20 cellular contexts compared by ENCODE assay signal in the genomic region with DNA sequence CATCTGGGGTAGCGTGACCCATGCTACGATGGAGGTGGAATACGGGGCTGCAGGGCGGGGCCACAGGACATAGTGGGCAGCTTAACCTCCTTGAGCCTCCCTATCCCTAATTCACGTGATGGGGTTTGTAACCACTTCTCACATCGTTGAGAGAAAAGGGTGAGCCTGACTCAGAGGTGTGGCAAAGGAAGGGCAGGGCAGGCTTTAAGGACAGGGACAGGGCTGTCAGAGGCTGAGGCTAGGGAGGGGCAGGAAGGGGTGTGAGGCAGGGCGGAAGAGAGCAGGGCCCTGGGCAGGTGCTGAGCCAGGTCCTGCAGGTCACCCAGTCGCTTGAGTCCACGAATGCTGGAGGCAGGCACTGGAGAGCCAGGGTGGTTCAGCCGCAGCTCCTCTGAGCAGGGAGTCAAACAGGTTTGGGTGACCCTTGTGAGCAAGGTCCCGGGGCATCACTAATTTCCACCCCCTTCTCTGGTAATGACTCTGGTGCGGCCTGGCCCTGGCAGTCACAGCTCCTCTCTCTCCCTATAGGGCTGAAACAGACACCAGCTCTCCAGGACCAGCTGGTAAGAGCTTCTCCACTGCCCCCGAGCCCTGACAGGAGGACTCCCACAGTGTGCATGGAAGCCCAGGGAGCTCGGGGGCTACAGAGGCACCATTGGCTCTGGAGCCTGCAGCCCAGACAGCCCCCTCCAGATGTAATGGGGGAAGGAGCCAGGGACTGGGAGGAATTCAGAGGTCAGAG. TPM values are rescaled to one million over a fixed set of nuclear protein-coding genes. Genes with fewer than 3 reads are reported as not detected.
DNase-seq lines count a peak whose midpoint lies in the region; ATAC-seq and TF ChIP-seq lines count a peak whose summit lies in the region.
"Had no signal": no experiment of that assay in that cellular context is flagged by ENCODE, and none has a peak within 500 bp of the region (broad histone marks: within the 10 kb centered on the region; RNA-seq: fewer than 3 reads in every experiment).

No MANE protein-coding gene starts in this region.

- no peak overlapping the region for H3K4me3 ChIP-seq in BLaER1
- H3K4me3 ChIP-seq: body of pancreas, dorsolateral prefrontal cortex, testis had no signal

- H3K4me1 ChIP-seq in BLaER1, result peaks cover 41% of the 10 kb centered on the region

- no peaks in the 10 kb centered on the region for H3K9me3 ChIP-seq in BLaER1
- H3K9me3 ChIP-seq: body of pancreas, Caco-2, testis had no signal

- H3K9ac ChIP-seq in BLaER1, result no peak overlapping the region

- no peaks in the 10 kb centered on the region for H4K20me1 ChIP-seq in BLaER1

- H3K36me3 ChIP-seq in BLaER1, result no peaks in the 10 kb centered on the region

- no peak overlapping the region for H3K27ac ChIP-seq in BLaER1
- H3K27ac ChIP-seq: body of pancreas, dorsolateral prefrontal cortex, testis had no signal

- CTCF ChIA-PET in HEK293T (lab: Yijun Ruan, JAX), result interaction anchor here (0.5 to 2.0 kb wide), 4 partner anchors 24 to 166 kb away, joined by 4 to 5 read pairs (median 4); no protein-coding TSS in a partner anchor

- POLR2A ChIA-PET in HEK293T (lab: Yijun Ruan, JAX), result interaction anchor here (1.0 kb wide), 1 partner anchor 100 kb away, joined by 4 read pairs; the partner anchor contains the start of gene BCDIN3D

- no peak for ATAC-seq in HG02623 (IDR thresholded peaks at IDR 0.05; ENCODE audit: unreplicated experiment)
- ATAC-seq: activated CD8-positive, alpha-beta T cell treated with anti-CD3 and anti-CD28 coated beads for 36 hours; body of pancreas; Right ventricle myocardium inferior had no signal

- H3K27me3 ChIP-seq in BLaER1, result no peaks in the 10 kb centered on the region
- H3K27me3 ChIP-seq: body of pancreas, dorsolateral prefrontal cortex, testis had no signal

- peak overlapping the region; percentile 67 for H3K4me2 ChIP-seq in BLaER1

- DNase-seq in LoVo (ENCODE audit: low spot score) (peak; percentile 57), mesenteric fat pad (ENCODE audit: low spot score) (peak; percentile 73), HEK293T (ENCODE audit: extremely low spot score) (no peak), SHP77 (lab: John Stamatoyannopoulos, UW) (no peak)
- DNase-seq in activated effector memory CD4-positive, alpha-beta T cell treated with anti-CD3 and anti-CD28 coated beads, Interleukin-2, amount 50 U/mL, for 16 hours, result peak; percentile 70
- no peak for DNase-seq in stimulated activated CD4-positive, alpha-beta T cell treated with anti-CD3 and anti-CD28 coated beads, Interleukin-1b, Interleukin-23, amount 100 ng/mL, for 48 hours
- DNase-seq: activated CD8-positive, alpha-beta T cell treated with anti-CD3 and anti-CD28 coated beads for 36 hours; activated gamma-delta T cell; body of pancreas; Caco-2; hypothalamus; MV-4-11; naive B cell; testis had no signal

TF ChIP-seq in HEK293T, 16 proteins besides CTCF, POLR2A, EP300 and RAD21:
- TF ChIP-seq BHLHE40 (IDR thresholded peaks at IDR 0.05; ENCODE audit: borderline replicate concordance) (no peak), LEF1 (IDR thresholded peaks at IDR 0.05; ENCODE audit: borderline replicate concordance) (no peak), TARDBP (IDR thresholded peaks at IDR 0.05) (no peak), ELF4 (IDR thresholded peaks at IDR 0.05) (no peak), SP1 (IDR thresholded peaks at IDR 0.05) (no peak), SUZ12 (IDR thresholded peaks at IDR 0.05) (no peak), NFRKB (IDR thresholded peaks at IDR 0.05) (no peak), ARNT (IDR thresholded peaks at IDR 0.05) (no peak), FOXM1 (IDR thresholded peaks at IDR 0.05; ENCODE audit: borderline replicate concordance) (no peak), FOXK2 (IDR thresholded peaks at IDR 0.05) (no peak), CTBP1 (IDR thresholded peaks at IDR 0.05; ENCODE audit: borderline replicate concordance) (no peak), HDGF (IDR thresholded peaks at IDR 0.05; ENCODE audit: borderline replicate concordance) (no peak), FOXA1 (IDR thresholded peaks at IDR 0.05) (no peak), PKNOX1 (IDR thresholded peaks at IDR 0.05) (no peak)
TF ChIP-seq in HEK293T: peak in this region for 0.

RNA-seq across cellular contexts. Expression of gene AQP2, which starts 7.4 kb away (rescaled TPM):
- total RNA-seq in mesenteric fat pad, result not detected
- total RNA-seq: activated CD8-positive, alpha-beta T cell treated with anti-CD3 and anti-CD28 coated beads for 36 hours; body of pancreas; Caco-2; dorsolateral prefrontal cortex; left lobe of liver; Right ventricle myocardium inferior had no signal

RNA-seq across cellular contexts. Expression of gene AQP5, which starts 18.6 kb away (rescaled TPM):
- total RNA-seq in mesenteric fat pad, result not detected
- total RNA-seq: activated CD8-positive, alpha-beta T cell treated with anti-CD3 and anti-CD28 coated beads for 36 hours; Caco-2; left lobe of liver; renal cortical epithelial cell had no signal

RNA-seq across cellular contexts. Expression of gene AQP6, which starts 29.7 kb away (rescaled TPM):
- not detected for total RNA-seq in mesenteric fat pad
- total RNA-seq: activated CD8-positive, alpha-beta T cell treated with anti-CD3 and anti-CD28 coated beads for 36 hours; body of pancreas; Caco-2; renal cortical epithelial cell; Right ventricle myocardium inferior had no signal

RNA-seq across cellular contexts. Expression of gene FAIM2, which starts 39.4 kb away (rescaled TPM):
- 0.35 TPM for total RNA-seq in mesenteric fat pad
- total RNA-seq: left lobe of liver, renal cortical epithelial cell had no signal

Comparison
In these comparisons a context has a peak if more than half of its experiments do, and no peak if none do; other contexts are left out.
1. DNase-seq: peak in LoVo (single experiment), activated effector memory CD4-positive, alpha-beta T cell treated with anti-CD3 and anti-CD28 coated beads, Interleukin-2, amount 50 U/mL, for 16 hours (single experiment) and mesenteric fat pad (single experiment); none in HEK293T (single experiment), stimulated activated CD4-positive, alpha-beta T cell treated with anti-CD3 and anti-CD28 coated beads, Interleukin-1b, Interleukin-23, amount 100 ng/mL, for 48 hours (single experiment) and SHP77 (0 of 2).